23 cellular contexts compared by ENCODE assay signal in the genomic region with DNA sequence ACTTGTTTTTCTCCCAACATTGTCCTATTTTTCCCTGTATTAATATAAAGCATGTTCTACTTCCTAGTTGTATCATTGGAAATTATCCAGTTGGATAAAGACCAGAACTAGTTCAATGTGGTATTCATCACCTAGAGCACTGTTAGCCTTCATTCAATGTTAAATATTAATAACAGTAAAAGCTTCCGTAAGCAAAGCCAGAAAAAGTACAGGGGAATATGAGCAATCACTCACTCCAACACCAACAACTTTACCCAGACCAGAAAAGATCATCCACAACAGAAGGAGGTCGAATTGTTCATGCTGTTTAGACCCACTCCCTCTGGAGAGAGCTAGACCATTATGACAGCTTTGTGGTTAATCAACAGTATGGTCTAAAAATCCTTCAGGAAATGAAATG.
DNase-seq lines count a peak whose midpoint lies in the region; ATAC-seq, FAIRE-seq and TF ChIP-seq lines count a peak whose summit lies in the region.
"Had no signal": no experiment of that assay in that cellular context is flagged by ENCODE, and none has a peak within 500 bp of the region (broad histone marks: within the 10 kb centered on the region; RNA-seq: fewer than 3 reads in every experiment).

No MANE protein-coding gene starts in this region.

- H3K9me3 ChIP-seq in pancreas = no peaks in the 10 kb centered on the region
- H3K9me3 ChIP-seq: uterus had no signal

- no peaks in the 10 kb centered on the region for H3K27me3 ChIP-seq in pancreas
- H3K27me3 ChIP-seq: uterus had no signal

- H3K36me3 ChIP-seq in pancreas = no peaks in the 10 kb centered on the region
- H3K36me3 ChIP-seq: uterus, WERI-Rb-1 had no signal

- H3K4me3 ChIP-seq in astrocyte of the spinal cord (ENCODE audit: low read depth, low read length) (no peak overlapping the region), pancreas (no peak overlapping the region)
- H3K4me3 ChIP-seq: uterus had no signal

- 7 to 8% methylated on average over 2 of the region's 2 CpGs for WGBS in pancreas, 2 donors

- peaks cover 0 to 10% (median 8%) of the 10 kb centered on the region in 3 donors for H3K4me1 ChIP-seq in pancreas
- H3K4me1 ChIP-seq: parathyroid adenoma, uterus had no signal

- in situ Hi-C loops in astrocyte of the spinal cord (cut with HindIII; ENCODE audit: low sequenced_read_pairs) = no loop called here

- DNase-seq in HCEC 1CT (peak; percentile 36), astrocyte of the spinal cord (ENCODE audit: low read depth, low spot score) (peak; percentile 62), glomerular visceral epithelial cell (ENCODE audit: extremely low spot score) (peak; percentile 88), pancreas (no peak), occipital lobe (lab: John Stamatoyannopoulos, UW) (no peak)
- no peak for DNase-seq in activated CD4-positive, CD25-positive, alpha-beta regulatory T cell (lab: John Stamatoyannopoulos, UW)
- DNase-seq: activated CD8-positive, alpha-beta memory T cell treated with anti-CD3 and anti-CD28 coated beads for 24 hours; activated naive CD8-positive, alpha-beta T cell treated with anti-CD3 and anti-CD28 coated beads, Interleukin-2, amount 10 ng/mL, durations not matched to agents 7 days and 5 days; central memory CD4-positive, alpha-beta T cell; COR-L47; effector memory CD8-positive, alpha-beta T cell; foreskin melanocyte; H9; MV-4-11; NCI-H1930; NCI-H510A treated with DMSO at 0.1 percent for 48 hours; T-helper 17 cell; uterus; WERI-Rb-1 had no signal

- no peak for FAIRE-seq in pancreas (lab: Jason Lieb, UNC)

- no peak for TF ChIP-seq CTCF in astrocyte of the spinal cord (IDR thresholded peaks at IDR 0.05; ENCODE audit: low read depth, low read length)
- no peak for TF ChIP-seq CTCF in pancreas (IDR thresholded peaks at IDR 0.05)

- peak overlapping the region in 1 of 4 donors; percentile 60 for H3K27ac ChIP-seq in pancreas
- H3K27ac ChIP-seq: parathyroid adenoma, uterus, WERI-Rb-1 had no signal

- intact Hi-C loops in pancreas (cut with DNase I) = no loop called here

- peak; percentile 87 to 97 (median 93) for ATAC-seq in pancreas
- no peak for ATAC-seq in GM19397 (IDR thresholded peaks at IDR 0.05; ENCODE audit: unreplicated experiment)
- ATAC-seq in HG02973 (IDR thresholded peaks at IDR 0.05; ENCODE audit: unreplicated experiment) = no peak
- ATAC-seq: effector memory CD8-positive, alpha-beta T cell; Right ventricle myocardium inferior; T-helper 17 cell had no signal

Comparison
In these comparisons a context has a peak if more than half of its experiments do, and no peak if none do; other contexts are left out.
1. DNase-seq: peak in HCEC 1CT (single experiment), astrocyte of the spinal cord (single experiment) and glomerular visceral epithelial cell (single experiment); none in pancreas (0 of 6), activated CD4-positive, CD25-positive, alpha-beta regulatory T cell (0 of 4) and occipital lobe (single experiment).
2. ATAC-seq: peak in pancreas (4 of 4); none in GM19397 (single experiment) and HG02973 (single experiment).